In the genomic region with DNA sequence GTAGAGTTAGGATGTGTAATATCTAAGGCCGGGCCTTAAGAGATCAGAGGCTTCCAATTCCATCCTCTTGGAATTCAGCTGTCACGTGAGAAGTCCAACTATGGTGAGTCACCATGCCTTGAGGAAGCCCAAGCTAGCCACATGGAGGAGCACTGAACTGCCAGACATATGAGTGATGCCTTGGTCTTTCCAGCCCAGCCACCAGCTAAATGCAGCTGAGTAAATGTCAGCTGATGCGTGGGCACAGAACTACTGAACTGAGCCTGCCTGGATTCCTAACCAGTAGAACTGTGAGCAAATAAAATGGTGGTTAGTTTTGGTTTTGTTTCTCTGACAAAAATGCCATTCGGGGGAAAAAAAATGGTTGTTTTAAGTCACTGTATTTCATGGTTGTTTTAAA, we compare ENCODE assay signal across 8 cellular contexts.
A peak's percentile ranks its signal among the peaks of the same experiment; 100 is the strongest.
DNase-seq lines count a peak whose midpoint lies in the region; ATAC-seq and TF ChIP-seq lines count a peak whose summit lies in the region.

No MANE protein-coding gene starts in this region.

- H3K36me3 ChIP-seq in DND-41 (ENCODE audit: insufficient read depth, low read length) (no peaks in the 10 kb centered on the region), HCT116 (ENCODE audit: control insufficient read depth in 1 of 2, insufficient read depth in 2 of 2, low read length in 2 of 2) (no peaks in the 10 kb centered on the region), SK-N-SH (replicated peaks in 1 of 2; ENCODE audit: control insufficient read depth in 1 of 2, insufficient read depth in 2 of 2, low read length in 1 of 2) (no peaks in the 10 kb centered on the region)

- ATAC-seq in DND-41 (ENCODE audit: insufficient read depth, low read depth) (peak; percentile 56; the same call in 2 of the 3 replicates), HCT116 (peak; percentile 92)
- peak; percentile 95 for ATAC-seq in stimulated activated memory B cell treated with anti-CD40 and anti-IgM and Interleukin-4, amounts not matched to agents 10 μg/mL and 1 μg/mL and 100 μg/mL, for 72 hours

- H3K4me3 Mint-ChIP-seq in stimulated activated memory B cell treated with anti-CD40 and anti-IgM and Interleukin-4, amounts not matched to agents 10 μg/mL and 1 μg/mL and 100 μg/mL, for 72 hours: no peak overlapping the region

- H2AFZ ChIP-seq in DND-41 (ENCODE audit: low read depth, low read length): no peak overlapping the region
- H2AFZ ChIP-seq in HCT116 (ENCODE audit: low read depth, low read length, poor library complexity, severe bottlenecking): peak overlapping the region; percentile 19
- peak overlapping the region; percentile 88 for H2AFZ ChIP-seq in SK-N-SH (ENCODE audit: low read depth)

- POLR2A ChIA-PET in HCT116 (lab: Charles Lee) (interaction anchor here (0.7 kb wide), 1 partner anchor 32 kb away, joined by 6 read pairs; no protein-coding TSS in a partner anchor), SK-N-SH (lab: Yijun Ruan, JAX) (no interaction called here)

- H3K9me3 ChIP-seq in DND-41 (ENCODE audit: insufficient read depth, low read length, severe bottlenecking): no peaks in the 10 kb centered on the region
- no peaks in the 10 kb centered on the region for H3K9me3 ChIP-seq in HCT116 (ENCODE audit: control insufficient read depth in 1 of 2, insufficient read depth in 1 of 2, low read depth in 1 of 2, low read length in 2 of 2)
- H3K9me3 ChIP-seq in SK-N-SH: no peaks in the 10 kb centered on the region

- H3K9ac ChIP-seq in DND-41 (ENCODE audit: low read depth, low read length) (no peak overlapping the region), HCT116 (ENCODE audit: low read length) (no peak overlapping the region), SK-N-SH (peak overlapping the region; percentile 27; the same call in 1 of the 2 replicates)

- H3K27ac ChIP-seq in DND-41 (ENCODE audit: low read length) (no peak overlapping the region), HCT116 (ENCODE audit: low read depth, low read length) (no peak overlapping the region; the same call in 1 of the 2 replicates), SK-N-SH (ENCODE audit: low read depth in 2 of 2, low read length in 1 of 2) (peak overlapping the region in 1 of 2 experiments; percentile 77; a peak in 2 of 4 replicates)

- TF ChIP-seq RAD21 in HCT116 (IDR thresholded peaks at IDR 0.05; ENCODE audit: low read depth): peak; percentile 45
- TF ChIP-seq RAD21 in SK-N-SH (IDR thresholded peaks at IDR 0.05; ENCODE audit: low read length): no peak

- no peak for DNase-seq in DND-41
- DNase-seq in HCT116 (ENCODE audit: low read depth, low spot score): peak; percentile 70
- DNase-seq in SK-N-SH: no peak
- peak; percentile 99 for DNase-seq in fibroblast of the aortic adventitia (ENCODE audit: low read depth)
- DNase-seq in NCI-H1417 (lab: John Stamatoyannopoulos, UW): no peak
- no peak for DNase-seq in NCI-H2171 (lab: John Stamatoyannopoulos, UW)
- DNase-seq in superior temporal gyrus (ENCODE audit: extremely low spot score): no peak

- H3K27me3 Mint-ChIP-seq in stimulated activated memory B cell treated with anti-CD40 and anti-IgM and Interleukin-4, amounts not matched to agents 10 μg/mL and 1 μg/mL and 100 μg/mL, for 72 hours: no peaks in the 10 kb centered on the region

- WGBS in SK-N-SH (ENCODE audit: low lambda C conversion rate): 32% methylated on average over 4 of the region's 4 CpGs

- H3K4me1 Mint-ChIP-seq in stimulated activated memory B cell treated with anti-CD40 and anti-IgM and Interleukin-4, amounts not matched to agents 10 μg/mL and 1 μg/mL and 100 μg/mL, for 72 hours: peaks cover 34% of the 10 kb centered on the region

- H3K79me2 ChIP-seq in DND-41 (ENCODE audit: insufficient read depth, low read length) (no peaks in the 10 kb centered on the region), HCT116 (ENCODE audit: insufficient read depth, low read length) (no peaks in the 10 kb centered on the region), SK-N-SH (ENCODE audit: insufficient read depth) (no peaks in the 10 kb centered on the region)

- H4K20me1 ChIP-seq in DND-41 (ENCODE audit: insufficient read depth, low read length) (no peaks in the 10 kb centered on the region), HCT116 (ENCODE audit: insufficient read depth) (no peaks in the 10 kb centered on the region), SK-N-SH (ENCODE audit: insufficient read depth) (no peaks in the 10 kb centered on the region)

- H3K4me2 ChIP-seq in DND-41 (ENCODE audit: insufficient read depth, low read length): no peak overlapping the region
- peak overlapping the region; percentile 54 for H3K4me2 ChIP-seq in HCT116 (ENCODE audit: low read length)
- peak overlapping the region; percentile 20; the same call in 1 of the 2 replicates for H3K4me2 ChIP-seq in SK-N-SH

- H3K4me3 ChIP-seq in DND-41 (ENCODE audit: low read depth in 1 of 2, low read length in 2 of 2): no peak overlapping the region
- no peak overlapping the region for H3K4me3 ChIP-seq in HCT116 (replicated peaks in 1 of 2; ENCODE audit: low read depth in 1 of 2, low read length in 2 of 2)
- no peak overlapping the region for H3K4me3 ChIP-seq in SK-N-SH (ENCODE audit: low read depth in 2 of 2, low read length in 1 of 2)
- no peak overlapping the region for H3K4me3 ChIP-seq in fibroblast of the aortic adventitia (ENCODE audit: low read depth, low read length)

- no peaks in the 10 kb centered on the region for H3K9me3 Mint-ChIP-seq in stimulated activated memory B cell treated with anti-CD40 and anti-IgM and Interleukin-4, amounts not matched to agents 10 μg/mL and 1 μg/mL and 100 μg/mL, for 72 hours

- no peaks in the 10 kb centered on the region for H3K36me3 Mint-ChIP-seq in stimulated activated memory B cell treated with anti-CD40 and anti-IgM and Interleukin-4, amounts not matched to agents 10 μg/mL and 1 μg/mL and 100 μg/mL, for 72 hours

- no peaks in the 10 kb centered on the region for H3F3A ChIP-seq in SK-N-SH (replicated peaks; ENCODE audit: insufficient read depth)

- intact Hi-C loops in HCT116 (cut with micrococcal nuclease): no loop called here

- no peak for TF ChIP-seq POLR2A in HCT116 (IDR thresholded peaks at IDR 0.05; ENCODE audit: borderline replicate concordance, extremely low read depth, insufficient read depth, insufficient read length)

- RAD21 ChIA-PET in HCT116 (lab: Charles Lee; ENCODE audit: low non-redundant PET in 1 of 2, low total read pairs in 2 of 2, uncharacterized antibody in 2 of 2, unreplicated experiment in 2 of 2): no interaction called here

- BruUV-seq in HCT116 (replicated peaks; lab: Mats Ljungman, UMichigan): no TSS peak

- H3K4me1 ChIP-seq in DND-41 (ENCODE audit: insufficient read depth, low read length) (no peaks in the 10 kb centered on the region), HCT116 (ENCODE audit: control insufficient read depth in 1 of 2, insufficient read depth in 2 of 2, low read length in 2 of 2) (peaks cover 13 to 25% of the 10 kb centered on the region in 2 experiments), SK-N-SH (ENCODE audit: control insufficient read depth in 1 of 2, insufficient read depth in 2 of 2, low read depth in 1 of 2, low read length in 1 of 2) (peaks cover 0 to 4% of the 10 kb centered on the region in 2 experiments; a peak in 1 of 4 replicates)

- no peak for TF ChIP-seq CTCF in DND-41 (IDR thresholded peaks at IDR 0.05; ENCODE audit: borderline replicate concordance, extremely low read depth, low read length, poor library complexity, severe bottlenecking)
- no peak for TF ChIP-seq CTCF in HCT116 (IDR thresholded peaks at IDR 0.05 in 2 of 3, conservative IDR thresholded peaks at IDR 0.05 in 1 of 3; ENCODE audit: borderline replicate concordance in 1 of 3, insufficient read depth in 1 of 3, low read depth in 2 of 3, low read length in 2 of 3)
- TF ChIP-seq CTCF in SK-N-SH (IDR thresholded peaks at IDR 0.05): 0 out of 2 replicates have a peak, but pooled peaks have one; percentile 25
- TF ChIP-seq CTCF in fibroblast of the aortic adventitia (IDR thresholded peaks at IDR 0.05; ENCODE audit: insufficient read depth, low read length): peak; percentile 12

- H3K9me2 ChIP-seq in HCT116 (ENCODE audit: insufficient read depth) (no peaks in the 10 kb centered on the region), SK-N-SH (no peaks in the 10 kb centered on the region)

- H3K27me3 ChIP-seq in DND-41 (ENCODE audit: insufficient read depth, low read length, poor library complexity) (peaks cover 8% of the 10 kb centered on the region), HCT116 (ENCODE audit: insufficient read depth, low read length) (no peaks in the 10 kb centered on the region), SK-N-SH (ENCODE audit: insufficient read depth) (no peaks in the 10 kb centered on the region)

- H3K27ac Mint-ChIP-seq in stimulated activated memory B cell treated with anti-CD40 and anti-IgM and Interleukin-4, amounts not matched to agents 10 μg/mL and 1 μg/mL and 100 μg/mL, for 72 hours: peak overlapping the region; percentile 82

- TF ChIP-seq EP300 in SK-N-SH (IDR thresholded peaks at IDR 0.05; ENCODE audit: borderline replicate concordance in 1 of 2, low read depth in 1 of 2, low read length in 1 of 2): peak in 1 of 2 experiments; percentile 34; a peak in 1 of 4 replicates

- CTCF ChIA-PET in HCT116 (lab: Charles Lee) (interaction anchor here (1.2 kb wide), 1 partner anchor 24 kb away, joined by 4 read pairs; no protein-coding TSS in a partner anchor), SK-N-SH (lab: Yijun Ruan, JAX) (no interaction called here)

TF ChIP-seq in HCT116, 20 proteins besides CTCF, POLR2A, EP300 and RAD21 (continues in another document):
- TF ChIP-seq TCF7L2 (IDR thresholded peaks at IDR 0.05; ENCODE audit: borderline replicate concordance, extremely low read depth, insufficient read depth, insufficient read length): peak; percentile 29

TF ChIP-seq in SK-N-SH, 30 proteins besides CTCF, POLR2A, EP300 and RAD21 (continues in another document):
- TF ChIP-seq, protein P1, sequence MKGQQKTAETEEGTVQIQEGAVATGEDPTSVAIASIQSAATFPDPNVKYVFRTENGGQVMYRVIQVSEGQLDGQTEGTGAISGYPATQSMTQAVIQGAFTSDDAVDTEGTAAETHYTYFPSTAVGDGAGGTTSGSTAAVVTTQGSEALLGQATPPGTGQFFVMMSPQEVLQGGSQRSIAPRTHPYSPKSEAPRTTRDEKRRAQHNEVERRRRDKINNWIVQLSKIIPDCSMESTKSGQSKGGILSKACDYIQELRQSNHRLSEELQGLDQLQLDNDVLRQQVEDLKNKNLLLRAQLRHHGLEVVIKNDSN (IDR thresholded peaks at IDR 0.05; ENCODE audit: borderline replicate concordance, low read depth): peak; percentile 88
- TF ChIP-seq RCOR1 (IDR thresholded peaks at IDR 0.05; ENCODE audit: low read length) (no peak), YY1 (IDR thresholded peaks at IDR 0.05; ENCODE audit: low read depth) (peak; percentile 61; the same call in 1 of the 2 replicates), NRF1 (IDR thresholded peaks at IDR 0.05; ENCODE audit: low read depth, low read length) (no peak), FOSL2 (IDR thresholded peaks at IDR 0.05; ENCODE audit: borderline replicate concordance, low read depth) (peak; percentile 94), FOXJ3 (CRISPR knock-in tag; IDR thresholded peaks at IDR 0.05) (no peak)
- TF ChIP-seq, protein P2, sequence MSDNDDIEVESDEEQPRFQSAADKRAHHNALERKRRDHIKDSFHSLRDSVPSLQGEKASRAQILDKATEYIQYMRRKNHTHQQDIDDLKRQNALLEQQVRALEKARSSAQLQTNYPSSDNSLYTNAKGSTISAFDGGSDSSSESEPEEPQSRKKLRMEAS (IDR thresholded peaks at IDR 0.05; ENCODE audit: low read depth): peak; percentile 95

Comparison
In these comparisons a context has a peak if more than half of its experiments do, and no peak if none do; other contexts are left out.
1. DNase-seq: peak in HCT116 (single experiment) and fibroblast of the aortic adventitia (single experiment); none in DND-41 (single experiment), SK-N-SH (single experiment), NCI-H1417 (0 of 3), NCI-H2171 (single experiment) and superior temporal gyrus (single experiment).
2. CTCF ChIP-seq: peak in SK-N-SH (single experiment) and fibroblast of the aortic adventitia (single experiment); none in DND-41 (single experiment) and HCT116 (0 of 3).
3. Peak in every context shown above with its lines, with median percentiles within 50 percentile points of each other: ATAC-seq.